In the genomic region with DNA sequence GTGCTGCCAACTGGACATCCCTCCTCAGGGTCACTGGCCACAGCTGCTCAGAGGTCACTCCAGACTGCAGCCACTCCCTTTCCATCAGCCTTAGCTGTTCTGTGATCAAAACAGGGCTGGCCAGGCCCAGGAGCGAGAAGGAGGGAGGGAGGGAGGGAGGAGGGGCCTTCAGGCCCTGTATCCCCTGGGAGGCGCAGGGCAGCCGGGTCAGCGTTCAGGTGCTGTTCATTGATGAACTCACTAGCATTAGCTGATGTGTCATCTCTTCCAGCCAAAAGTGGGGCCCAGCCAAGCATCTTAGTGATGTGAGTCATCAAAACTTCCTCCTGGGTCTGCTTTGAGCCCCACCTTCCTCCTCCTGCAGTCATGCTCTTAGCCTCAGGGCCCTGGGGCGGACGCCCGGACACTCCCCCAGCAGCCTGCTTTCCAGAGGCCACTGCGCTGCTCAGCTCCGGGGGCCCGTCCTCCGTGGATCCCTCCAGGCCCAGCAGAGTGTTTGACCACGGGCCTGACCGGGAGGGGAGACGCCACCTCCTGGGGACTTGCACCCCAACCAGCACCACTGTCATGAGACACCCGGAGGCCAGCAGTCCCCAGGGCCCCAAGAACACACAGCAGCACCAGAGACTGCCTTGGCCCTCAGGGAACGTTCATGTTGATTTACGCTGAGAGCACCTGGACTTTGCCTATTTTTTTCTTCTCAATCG, we compare ENCODE assay signal across 8 cellular contexts.
DNase-seq lines count a peak whose midpoint lies in the region; TF ChIP-seq lines count a peak whose summit lies in the region.

No MANE protein-coding gene starts in this region.

- H3K36me3 ChIP-seq in prostate gland: no peaks in the 10 kb centered on the region
- no peaks in the 10 kb centered on the region for H3K36me3 ChIP-seq in vagina

- H3K27me3 ChIP-seq in prostate gland (replicated peaks; ENCODE audit: insufficient read depth) (no peaks in the 10 kb centered on the region), vagina (no peaks in the 10 kb centered on the region)

- H3K27ac Mint-ChIP-seq in activated CD4-positive, alpha-beta T cell treated with anti-CD3 and anti-CD28 coated beads, Interleukin-2, amount 10 ng/mL, durations not matched to agents 7 days and 5 days: no peak overlapping the region

- DNase-seq in NCI-H2227 (lab: John Stamatoyannopoulos, UW; ENCODE audit: unreplicated experiment): peak; percentile 19
- no peak for DNase-seq in NCI-H2227 treated with DMSO at 0.1 percent for 48 hours (lab: John Stamatoyannopoulos, UW)
- peak; percentile 47 for DNase-seq in HuH-7.5 (ENCODE audit: low spot score)
- DNase-seq in activated CD4-positive, alpha-beta T cell treated with anti-CD3 and anti-CD28 coated beads, Interleukin-2, amount 10 ng/mL, durations not matched to agents 7 days and 5 days: peak; percentile 17
- DNase-seq in fibroblast of mammary gland (ENCODE audit: low read depth): peak; percentile 97
- peak; percentile 58 for DNase-seq in prostate gland (ENCODE audit: low spot score)
- peak in 1 of 2 donors; percentile 95 for DNase-seq in vagina (ENCODE audit: extremely low spot score in 2 of 2)
- no peak for DNase-seq in Ammon's horn (ENCODE audit: low spot score)

- no peaks in the 10 kb centered on the region for H3K9me3 Mint-ChIP-seq in activated CD4-positive, alpha-beta T cell treated with anti-CD3 and anti-CD28 coated beads, Interleukin-2, amount 10 ng/mL, durations not matched to agents 7 days and 5 days

- H3K9me3 ChIP-seq in prostate gland (no peaks in the 10 kb centered on the region), vagina (no peaks in the 10 kb centered on the region)

- 46% methylated on average over 13 of the region's 18 CpGs for WGBS in prostate gland

- POLR2A ChIA-PET in activated CD4-positive, alpha-beta T cell treated with anti-CD3 and anti-CD28 coated beads, Interleukin-2, amount 10 ng/mL, durations not matched to agents 7 days and 5 days (lab: Charles Lee): no interaction called here

- H3K4me1 ChIP-seq in prostate gland (replicated peaks): no peaks in the 10 kb centered on the region
- peaks cover 17% of the 10 kb centered on the region for H3K4me1 ChIP-seq in vagina

- H3K27ac ChIP-seq in prostate gland (peak overlapping the region in 1 of 2 donors; percentile 27), vagina (peak overlapping the region; percentile 59)

- TF ChIP-seq CTCF in fibroblast of mammary gland (conservative IDR thresholded peaks at IDR 0.05; ENCODE audit: control insufficient read depth, insufficient read depth, low read depth, low read length): no peak
- peak in 2 of 4 experiments; percentile 3 to 11 for TF ChIP-seq CTCF in prostate gland (IDR thresholded peaks at IDR 0.05)
- TF ChIP-seq CTCF in vagina (IDR thresholded peaks at IDR 0.05): peak in 1 of 3 experiments; percentile 37

- TF ChIP-seq POLR2A in prostate gland (IDR thresholded peaks at IDR 0.05): no peak
- no peak for TF ChIP-seq POLR2A in vagina (IDR thresholded peaks at IDR 0.05)

- H3K27me3 Mint-ChIP-seq in activated CD4-positive, alpha-beta T cell treated with anti-CD3 and anti-CD28 coated beads, Interleukin-2, amount 10 ng/mL, durations not matched to agents 7 days and 5 days: no peaks in the 10 kb centered on the region

- peaks cover 5% of the 10 kb centered on the region for H3K4me1 Mint-ChIP-seq in activated CD4-positive, alpha-beta T cell treated with anti-CD3 and anti-CD28 coated beads, Interleukin-2, amount 10 ng/mL, durations not matched to agents 7 days and 5 days

- H3K36me3 Mint-ChIP-seq in activated CD4-positive, alpha-beta T cell treated with anti-CD3 and anti-CD28 coated beads, Interleukin-2, amount 10 ng/mL, durations not matched to agents 7 days and 5 days (ENCODE audit: low read depth): no peaks in the 10 kb centered on the region

- CTCF ChIA-PET in activated CD4-positive, alpha-beta T cell treated with anti-CD3 and anti-CD28 coated beads, Interleukin-2, amount 10 ng/mL, durations not matched to agents 7 days and 5 days (lab: Charles Lee): interaction anchor here (1.2 to 1.7 kb wide), 2 partner anchors 29 to 32 kb away, joined by 3 read pairs; no protein-coding TSS in a partner anchor

- intact Hi-C loops in prostate gland (cut with DNase I): no loop called here
- intact Hi-C loops in vagina (cut with DNase I): no loop called here

- no peak overlapping the region for H3K4me3 Mint-ChIP-seq in activated CD4-positive, alpha-beta T cell treated with anti-CD3 and anti-CD28 coated beads, Interleukin-2, amount 10 ng/mL, durations not matched to agents 7 days and 5 days

- H3K4me3 ChIP-seq in fibroblast of mammary gland (ENCODE audit: control insufficient read depth, low read depth, low read length) (no peak overlapping the region), prostate gland (no peak overlapping the region), vagina (no peak overlapping the region)

Comparison
In these comparisons a context has a peak if more than half of its experiments do, and no peak if none do; other contexts are left out.
1. DNase-seq: peak in NCI-H2227 (single experiment), HuH-7.5 (single experiment), activated CD4-positive, alpha-beta T cell treated with anti-CD3 and anti-CD28 coated beads, Interleukin-2, amount 10 ng/mL, durations not matched to agents 7 days and 5 days (single experiment), fibroblast of mammary gland (single experiment) and prostate gland (single experiment); none in NCI-H2227 treated with DMSO at 0.1 percent for 48 hours (single experiment) and Ammon's horn (single experiment).